Comparison of ENCODE assay signal across 8 cellular contexts in the genomic region with DNA sequence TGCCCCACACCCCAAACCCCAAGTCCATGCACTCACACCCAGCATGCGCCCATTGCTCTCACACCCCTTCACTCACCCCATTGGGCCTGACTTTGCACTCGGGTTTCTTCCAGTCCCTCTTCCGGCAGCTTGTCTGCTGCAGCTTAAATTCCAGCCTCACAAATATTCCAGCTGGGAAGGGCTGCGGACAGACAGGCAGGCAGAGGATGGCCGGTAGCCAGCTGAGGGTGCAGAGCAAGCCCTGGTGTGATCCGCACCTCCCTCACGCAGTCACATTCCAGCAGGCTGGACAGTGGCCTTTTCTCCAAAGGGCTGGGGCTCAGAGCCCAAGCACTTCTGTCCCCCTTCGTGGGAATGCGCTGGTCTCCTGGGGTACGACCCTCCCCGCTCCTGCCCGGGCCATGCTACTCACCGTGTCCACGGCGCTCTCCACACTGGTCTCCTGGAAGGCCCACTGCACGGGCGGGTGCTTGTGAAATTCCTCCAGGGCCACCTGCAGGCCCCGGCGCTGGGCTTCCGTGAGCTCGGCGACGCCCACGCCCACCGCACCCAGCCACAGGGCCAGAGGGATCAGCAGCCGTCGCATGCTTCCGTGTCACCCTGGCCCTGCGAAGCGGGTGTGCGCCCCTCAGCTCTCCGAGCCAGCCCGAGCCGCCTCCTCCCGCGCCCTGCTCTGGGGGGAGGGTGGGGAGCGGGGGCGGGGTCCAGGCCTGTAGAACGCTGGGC. TPM values are rescaled to one million over a fixed set of nuclear protein-coding genes. Genes with fewer than 3 reads are reported as not detected.
DNase-seq lines count a peak whose midpoint lies in the region; ATAC-seq and TF ChIP-seq lines count a peak whose summit lies in the region.

No MANE protein-coding gene starts in this region.

- H3K4me3 Mint-ChIP-seq in stimulated activated memory B cell treated with anti-CD40 and anti-IgM and Interleukin-4, amounts not matched to agents 10 μg/mL and 1 μg/mL and 100 μg/mL, for 72 hours, result peak overlapping the region; percentile 57
- H3K4me3 Mint-ChIP-seq in T-helper 17 cell, result no peak overlapping the region

- peak overlapping the region; percentile 18 for H3K27ac Mint-ChIP-seq in stimulated activated memory B cell treated with anti-CD40 and anti-IgM and Interleukin-4, amounts not matched to agents 10 μg/mL and 1 μg/mL and 100 μg/mL, for 72 hours
- no peak overlapping the region for H3K27ac Mint-ChIP-seq in T-helper 17 cell

- peaks cover 62% of the 10 kb centered on the region for H3K27me3 Mint-ChIP-seq in stimulated activated memory B cell treated with anti-CD40 and anti-IgM and Interleukin-4, amounts not matched to agents 10 μg/mL and 1 μg/mL and 100 μg/mL, for 72 hours
- H3K27me3 Mint-ChIP-seq in T-helper 17 cell, result peaks cover 32% of the 10 kb centered on the region

- H3K9me3 ChIP-seq in T-helper 17 cell (ENCODE audit: control insufficient read depth, low read length, poor library complexity, severe bottlenecking), result no peaks in the 10 kb centered on the region

- ATAC-seq in left lobe of liver (peak; percentile 50), GM19397 (IDR thresholded peaks at IDR 0.05; ENCODE audit: unreplicated experiment) (no peak), T-helper 17 cell (no peak)
- peak; percentile 57 for ATAC-seq in stimulated activated memory B cell treated with anti-CD40 and anti-IgM and Interleukin-4, amounts not matched to agents 10 μg/mL and 1 μg/mL and 100 μg/mL, for 72 hours

- DNase-seq in HFF-Myc (ENCODE audit: extremely low read depth, low read depth) (no peak), caudate nucleus (lab: John Stamatoyannopoulos, UW) (no peak), left lobe of liver (ENCODE audit: low spot score) (peak; percentile 85), NCI-H1436 treated with DMSO at 0.1 percent for 48 hours (lab: John Stamatoyannopoulos, UW) (no peak), T-helper 17 cell (no peak)
- no peak for DNase-seq in stimulated activated CD4-positive, alpha-beta T cell treated with anti-CD3 and anti-CD28 coated beads, Interleukin-2, amount 100 ng/mL, for 48 hours

- peaks cover 45% of the 10 kb centered on the region for H3K36me3 Mint-ChIP-seq in stimulated activated memory B cell treated with anti-CD40 and anti-IgM and Interleukin-4, amounts not matched to agents 10 μg/mL and 1 μg/mL and 100 μg/mL, for 72 hours
- peaks cover 4% of the 10 kb centered on the region for H3K36me3 Mint-ChIP-seq in T-helper 17 cell (ENCODE audit: low read depth)

- no peak for TF ChIP-seq CTCF in HFF-Myc (IDR thresholded peaks at IDR 0.05; ENCODE audit: low read depth, low read length, missing control alignments)

- peaks cover 4% of the 10 kb centered on the region for H3K9me3 Mint-ChIP-seq in stimulated activated memory B cell treated with anti-CD40 and anti-IgM and Interleukin-4, amounts not matched to agents 10 μg/mL and 1 μg/mL and 100 μg/mL, for 72 hours

- peaks cover 34% of the 10 kb centered on the region for H3K4me1 Mint-ChIP-seq in stimulated activated memory B cell treated with anti-CD40 and anti-IgM and Interleukin-4, amounts not matched to agents 10 μg/mL and 1 μg/mL and 100 μg/mL, for 72 hours
- H3K4me1 Mint-ChIP-seq in T-helper 17 cell, result peaks cover 5% of the 10 kb centered on the region

- H3K4me3 ChIP-seq in HFF-Myc (replicated peaks; ENCODE audit: low read depth, low read length), result peak overlapping the region; percentile 53

- H3K27ac ChIP-seq in caudate nucleus (ENCODE audit: low read depth, low read length), result peak overlapping the region; percentile 16

RNA-seq across cellular contexts. Expression of gene RARRES2, which starts 1.2 kb away (rescaled TPM):
- total RNA-seq in left lobe of liver (852 TPM), T-helper 17 cell (not detected)

RNA-seq across cellular contexts. Expression of gene ACTR3C, which starts 16.8 kb away (rescaled TPM):
- 27.6 TPM for total RNA-seq in left lobe of liver
- total RNA-seq in T-helper 17 cell, result 10 to 100 TPM in 1 of 2 donors, 1 to 10 TPM in 1; 6.0 to 10.2 TPM

RNA-seq across cellular contexts. Expression of gene LRRC61, which starts 17.0 kb away (rescaled TPM):
- total RNA-seq in left lobe of liver (14.0 TPM), T-helper 17 cell (1 to 10 TPM; 6.4 to 6.9 TPM)

RNA-seq across cellular contexts. Expression of gene REPIN1, which starts 28.4 kb away (rescaled TPM):
- 93.5 TPM for total RNA-seq in left lobe of liver
- total RNA-seq in T-helper 17 cell, result 10 to 100 TPM; 43.0 to 49.8 TPM

RNA-seq across cellular contexts. Expression of gene ZNF775, which starts 38.9 kb away (rescaled TPM):
- total RNA-seq in left lobe of liver, result 0.88 TPM
- 1 to 10 TPM; 1.4 to 2.1 TPM for total RNA-seq in T-helper 17 cell

Comparison
In these comparisons a context has a peak if more than half of its experiments do, and no peak if none do; other contexts are left out.
1. ATAC-seq: peak in left lobe of liver (single experiment) and stimulated activated memory B cell treated with anti-CD40 and anti-IgM and Interleukin-4, amounts not matched to agents 10 μg/mL and 1 μg/mL and 100 μg/mL, for 72 hours (single experiment); none in GM19397 (single experiment) and T-helper 17 cell (single experiment).
2. RNA of gene RARRES2, which starts 1.2 kb away (total RNA-seq): 852 TPM in left lobe of liver (single experiment); not detected in T-helper 17 cell; every median in the first group is over 100 times any median in the second.